ENCODE assay signal across 10 cellular contexts in genomic region chr10:22317771-22318565, GRCh38. TPM values are rescaled to one million over a fixed set of nuclear protein-coding genes. Genes with fewer than 3 reads are reported as not detected.
A peak's percentile ranks its signal among the peaks of the same experiment; 100 is the strongest.
DNase-seq lines count a peak whose midpoint lies in the region; ATAC-seq, FAIRE-seq and TF ChIP-seq lines count a peak whose summit lies in the region.
"Had no signal": no experiment of that assay in that cellular context is flagged by ENCODE, and none has a peak within 500 bp of the region (broad histone marks: within the 10 kb centered on the region; RNA-seq: fewer than 3 reads in every experiment).

No MANE protein-coding gene starts in this region.

- H3K79me2 ChIP-seq in astrocyte (ENCODE audit: insufficient read depth, low read length), result peaks cover 27% of the 10 kb centered on the region

- no peak overlapping the region for H3K27ac ChIP-seq in CD4-positive, alpha-beta memory T cell (ENCODE audit: low read depth, low read length)
- H3K27ac ChIP-seq in astrocyte (ENCODE audit: low read depth, low read length), result no peak overlapping the region
- H3K27ac ChIP-seq: brain microvascular endothelial cell had no signal

- H3K4me3 ChIP-seq in CD4-positive, alpha-beta memory T cell (ENCODE audit: low read length in 2 of 2), result no peak overlapping the region
- no peak overlapping the region for H3K4me3 ChIP-seq in astrocyte (ENCODE audit: insufficient read depth, low read depth, low read length)

- in situ Hi-C loops in GM13976 (cut with MboI; ENCODE audit: low sequenced_read_pairs, unreplicated experiment), result no loop called here

- no peak for ATAC-seq in natural killer cell treated with Interleukin-12 subunit alpha and Interleukin-12 subunit beta and Interleukin-15 and Interleukin-18, amount 100 ng/mL, for 72 hours
- no peak for ATAC-seq in HG03135 (IDR thresholded peaks at IDR 0.05; ENCODE audit: unreplicated experiment)

- peak; percentile 29 for FAIRE-seq in astrocyte (lab: Jason Lieb, UNC)

- POLR2A ChIA-PET in CD4-positive, alpha-beta memory T cell (lab: Charles Lee; ENCODE audit: partially characterized antibody), result interaction anchor here (1.1 to 5.4 kb wide), 3 partner anchors 65 to 120 kb away, joined by 4 to 97 read pairs (median 5); no protein-coding TSS in a partner anchor

- H3K36me3 ChIP-seq in CD4-positive, alpha-beta memory T cell (ENCODE audit: insufficient read depth, low read length), result no peaks in the 10 kb centered on the region
- no peaks in the 10 kb centered on the region for H3K36me3 ChIP-seq in astrocyte (ENCODE audit: insufficient read depth, low read length)
- H3K36me3 ChIP-seq: brain microvascular endothelial cell had no signal

- peaks cover 29 to 61% (median 38%) of the 10 kb centered on the region in 4 donors for H3K4me1 Mint-ChIP-seq in CD4-positive, alpha-beta memory T cell
- H3K4me1 Mint-ChIP-seq in HFFc6 (ENCODE audit: low read depth) (peaks cover 42% of the 10 kb centered on the region), astrocyte (ENCODE audit: low read depth, unreplicated experiment) (peaks cover 11% of the 10 kb centered on the region)
- H3K4me1 Mint-ChIP-seq in natural killer cell treated with Interleukin-12 subunit alpha and Interleukin-12 subunit beta and Interleukin-15 and Interleukin-18, amount 100 ng/mL, for 72 hours (ENCODE audit: low read depth in 2 of 2), result peaks cover 20 to 42% of the 10 kb centered on the region in 2 donors

- peaks cover 9% of the 10 kb centered on the region for H4K20me1 ChIP-seq in astrocyte (ENCODE audit: insufficient read depth, low read length)

- H3K36me3 Mint-ChIP-seq in CD4-positive, alpha-beta memory T cell, result peaks cover 0 to 15% of the 10 kb centered on the region in 2 donors
- H3K36me3 Mint-ChIP-seq in HFFc6 (ENCODE audit: low read depth), result 0 out of 2 replicates have a peak, but pooled peaks cover 4% of the 10 kb centered on the region
- H3K36me3 Mint-ChIP-seq in astrocyte (ENCODE audit: low read depth, unreplicated experiment), result peaks cover 2% of the 10 kb centered on the region
- H3K36me3 Mint-ChIP-seq in natural killer cell treated with Interleukin-12 subunit alpha and Interleukin-12 subunit beta and Interleukin-15 and Interleukin-18, amount 100 ng/mL, for 72 hours, result peaks cover 6% of the 10 kb centered on the region

- CTCF ChIA-PET in CD4-positive, alpha-beta memory T cell (lab: Charles Lee; ENCODE audit: partially characterized antibody), result interaction anchor here (0.7 kb wide), 1 partner anchor 90 kb away, joined by 3 read pairs; no protein-coding TSS in a partner anchor

- DNase-seq in CD4-positive, alpha-beta memory T cell, result no peak
- DNase-seq in HFFc6 (no peak), astrocyte (ENCODE audit: low read depth) (no peak), amygdala (lab: John Stamatoyannopoulos, UW) (no peak), H4 (ENCODE audit: low spot score) (no peak), GM13976 (ENCODE audit: low spot score) (no peak)
- DNase-seq in natural killer cell treated with Interleukin-12 subunit alpha and Interleukin-12 subunit beta and Interleukin-15 and Interleukin-18, amount 100 ng/mL, for 72 hours (ENCODE audit: low spot score), result no peak
- DNase-seq: brain microvascular endothelial cell; NK-92 treated with Interleukin-12 subunit alpha and Interleukin-12 subunit beta, amount 100 ng/mL, for 24 hours had no signal

- H3K4me3 Mint-ChIP-seq in CD4-positive, alpha-beta memory T cell, result peak overlapping the region in 7 of 8 donors; percentile 15 to 94 (median 17)
- H3K4me3 Mint-ChIP-seq in HFFc6, result peak overlapping the region; percentile 97
- peak overlapping the region; percentile 47 for H3K4me3 Mint-ChIP-seq in astrocyte (ENCODE audit: unreplicated experiment)
- H3K4me3 Mint-ChIP-seq in natural killer cell treated with Interleukin-12 subunit alpha and Interleukin-12 subunit beta and Interleukin-15 and Interleukin-18, amount 100 ng/mL, for 72 hours, result peak overlapping the region; percentile 96

- intact Hi-C loops in CD4-positive, alpha-beta memory T cell (cut with micrococcal nuclease), result loop anchor here (5.0 kb wide), 1 partner anchor 296 kb away; no protein-coding TSS in a partner anchor

- peak overlapping the region; percentile 87 for H3K4me2 ChIP-seq in astrocyte (ENCODE audit: low read length)

- peaks cover 9 to 10% of the 10 kb centered on the region in 2 donors for H3K27me3 Mint-ChIP-seq in CD4-positive, alpha-beta memory T cell
- H3K27me3 Mint-ChIP-seq in HFFc6 (ENCODE audit: insufficient read depth), result peaks cover 8% of the 10 kb centered on the region
- H3K27me3 Mint-ChIP-seq in astrocyte (ENCODE audit: low read depth, unreplicated experiment), result peaks cover 37% of the 10 kb centered on the region
- peaks cover 0 to 6% of the 10 kb centered on the region in 2 donors for H3K27me3 Mint-ChIP-seq in natural killer cell treated with Interleukin-12 subunit alpha and Interleukin-12 subunit beta and Interleukin-15 and Interleukin-18, amount 100 ng/mL, for 72 hours

- H3K9me3 Mint-ChIP-seq in CD4-positive, alpha-beta memory T cell, result no peaks in the 10 kb centered on the region
- H3K9me3 Mint-ChIP-seq in HFFc6 (no peaks in the 10 kb centered on the region), astrocyte (ENCODE audit: unreplicated experiment) (no peaks in the 10 kb centered on the region)
- H3K9me3 Mint-ChIP-seq in natural killer cell treated with Interleukin-12 subunit alpha and Interleukin-12 subunit beta and Interleukin-15 and Interleukin-18, amount 100 ng/mL, for 72 hours, result no peaks in the 10 kb centered on the region

- no peak for TF ChIP-seq CTCF in HFFc6 (IDR thresholded peaks at IDR 0.05)
- no peak for TF ChIP-seq CTCF in astrocyte (IDR thresholded peaks at IDR 0.05; ENCODE audit: insufficient read depth, low read depth, low read length)
- no peak for TF ChIP-seq CTCF in GM13976 (IDR thresholded peaks at IDR 0.05; ENCODE audit: borderline replicate concordance, control extremely low read depth, extremely low read depth, insufficient read depth, missing control alignments)

- no peak overlapping the region for H3K9ac ChIP-seq in astrocyte (ENCODE audit: low read length)

- no peaks in the 10 kb centered on the region for H3K9me3 ChIP-seq in CD4-positive, alpha-beta memory T cell (ENCODE audit: control insufficient read depth in 1 of 2, low read length in 2 of 2)
- no peaks in the 10 kb centered on the region for H3K9me3 ChIP-seq in astrocyte (ENCODE audit: insufficient read depth, low read depth, low read length)

- H3K4me1 ChIP-seq in CD4-positive, alpha-beta memory T cell (ENCODE audit: insufficient read depth, low read length), result peaks cover 45% of the 10 kb centered on the region
- peaks cover 21% of the 10 kb centered on the region for H3K4me1 ChIP-seq in astrocyte (ENCODE audit: insufficient read depth, low read length)

- no peaks in the 10 kb centered on the region for H3K27me3 ChIP-seq in CD4-positive, alpha-beta memory T cell (ENCODE audit: insufficient read depth, low read length)
- peaks cover 11% of the 10 kb centered on the region for H3K27me3 ChIP-seq in astrocyte (ENCODE audit: insufficient read depth, low read length)

- H3K27ac Mint-ChIP-seq in CD4-positive, alpha-beta memory T cell, result peak overlapping the region in 4 of 7 donors; percentile 29 to 95 (median 74)
- H3K27ac Mint-ChIP-seq in HFFc6 (no peak overlapping the region), astrocyte (ENCODE audit: unreplicated experiment) (no peak overlapping the region)
- peak overlapping the region; percentile 31 to 97 for H3K27ac Mint-ChIP-seq in natural killer cell treated with Interleukin-12 subunit alpha and Interleukin-12 subunit beta and Interleukin-15 and Interleukin-18, amount 100 ng/mL, for 72 hours

- H2AFZ ChIP-seq in astrocyte (ENCODE audit: low read depth, low read length), result no peak overlapping the region

RNA-seq across cellular contexts. Expression of gene COMMD3, which starts 1.8 kb away (rescaled TPM):
- 10 to 100 TPM; 67.9 to 68.5 TPM for total RNA-seq in CD4-positive, alpha-beta memory T cell
- 10 to 100 TPM; 71.1 to 88.1 TPM for polyA plus RNA-seq in CD4-positive, alpha-beta memory T cell
- 10 to 100 TPM; 39.5 to 47.6 (median 43.8) TPM for total RNA-seq in HFFc6 (2021; fragmentation: NEBNext Ultra II Directional; extraction: Animal tissue kit (Norgen Biotek cat#: 25700))
- total RNA-seq in astrocyte, result 28.0 and 28.8 TPM in 2 replicates
- 10 to 100 TPM; 50.1 to 55.8 TPM for total RNA-seq in natural killer cell treated with Interleukin-12 subunit alpha and Interleukin-12 subunit beta and Interleukin-15 and Interleukin-18, amount 100 ng/mL, for 72 hours
- total RNA-seq in H4 (2014; rRNA removed; shearing (Covaris generic)), result 44.9 and 45.2 TPM in 2 replicates

RNA-seq across cellular contexts. Expression of gene BMI1, which starts 2.9 kb away (rescaled TPM):
- total RNA-seq in CD4-positive, alpha-beta memory T cell, result 100 to 1,000 TPM in 1 of 2 experiments, 10 to 100 TPM in 1; 99.0 to 108 TPM
- polyA plus RNA-seq in CD4-positive, alpha-beta memory T cell, result 10 to 100 TPM; 40.5 to 54.5 TPM
- total RNA-seq in HFFc6 (2021; fragmentation: NEBNext Ultra II Directional; extraction: Animal tissue kit (Norgen Biotek cat#: 25700)), result 10 to 100 TPM; 34.8 to 51.1 (median 42.3) TPM
- total RNA-seq in astrocyte, result 29.7 and 30.8 TPM in 2 replicates
- 10 to 100 TPM; 38.2 to 44.9 TPM for total RNA-seq in natural killer cell treated with Interleukin-12 subunit alpha and Interleukin-12 subunit beta and Interleukin-15 and Interleukin-18, amount 100 ng/mL, for 72 hours
- 50.0 and 58.6 TPM in 2 replicates for total RNA-seq in H4 (2014; rRNA removed; shearing (Covaris generic))

RNA-seq across cellular contexts. Expression of gene SPAG6, which starts 27.3 kb away (rescaled TPM):
- not detected for total RNA-seq in CD4-positive, alpha-beta memory T cell
- polyA plus RNA-seq in CD4-positive, alpha-beta memory T cell, result not detected
- not detected for total RNA-seq in HFFc6 (2021; fragmentation: NEBNext Ultra II Directional; extraction: Animal tissue kit (Norgen Biotek cat#: 25700))
- not detected in 2 replicates for total RNA-seq in astrocyte
- under 1 TPM; 0.28 to 0.29 TPM for total RNA-seq in natural killer cell treated with Interleukin-12 subunit alpha and Interleukin-12 subunit beta and Interleukin-15 and Interleukin-18, amount 100 ng/mL, for 72 hours
- 0.21 TPM in 1 of 2 replicates, not detected in the other for total RNA-seq in H4 (2014; rRNA removed; shearing (Covaris generic))

Comparison
In these comparisons a context has a peak if more than half of its experiments do, and no peak if none do; other contexts are left out.
1. H3K27ac Mint-ChIP-seq: peak in CD4-positive, alpha-beta memory T cell (4 of 7) and natural killer cell treated with Interleukin-12 subunit alpha and Interleukin-12 subunit beta and Interleukin-15 and Interleukin-18, amount 100 ng/mL, for 72 hours (2 of 2); none in HFFc6 (single experiment) and astrocyte (single experiment).
2. H3K4me3 Mint-ChIP-seq: peak in every context shown above with its lines; median percentile 97 in HFFc6; 96 in natural killer cell treated with Interleukin-12 subunit alpha and Interleukin-12 subunit beta and Interleukin-15 and Interleukin-18, amount 100 ng/mL, for 72 hours; 47 in astrocyte; 17 in CD4-positive, alpha-beta memory T cell.